ENCODE assay signal across 8 cellular contexts in the genomic region with DNA sequence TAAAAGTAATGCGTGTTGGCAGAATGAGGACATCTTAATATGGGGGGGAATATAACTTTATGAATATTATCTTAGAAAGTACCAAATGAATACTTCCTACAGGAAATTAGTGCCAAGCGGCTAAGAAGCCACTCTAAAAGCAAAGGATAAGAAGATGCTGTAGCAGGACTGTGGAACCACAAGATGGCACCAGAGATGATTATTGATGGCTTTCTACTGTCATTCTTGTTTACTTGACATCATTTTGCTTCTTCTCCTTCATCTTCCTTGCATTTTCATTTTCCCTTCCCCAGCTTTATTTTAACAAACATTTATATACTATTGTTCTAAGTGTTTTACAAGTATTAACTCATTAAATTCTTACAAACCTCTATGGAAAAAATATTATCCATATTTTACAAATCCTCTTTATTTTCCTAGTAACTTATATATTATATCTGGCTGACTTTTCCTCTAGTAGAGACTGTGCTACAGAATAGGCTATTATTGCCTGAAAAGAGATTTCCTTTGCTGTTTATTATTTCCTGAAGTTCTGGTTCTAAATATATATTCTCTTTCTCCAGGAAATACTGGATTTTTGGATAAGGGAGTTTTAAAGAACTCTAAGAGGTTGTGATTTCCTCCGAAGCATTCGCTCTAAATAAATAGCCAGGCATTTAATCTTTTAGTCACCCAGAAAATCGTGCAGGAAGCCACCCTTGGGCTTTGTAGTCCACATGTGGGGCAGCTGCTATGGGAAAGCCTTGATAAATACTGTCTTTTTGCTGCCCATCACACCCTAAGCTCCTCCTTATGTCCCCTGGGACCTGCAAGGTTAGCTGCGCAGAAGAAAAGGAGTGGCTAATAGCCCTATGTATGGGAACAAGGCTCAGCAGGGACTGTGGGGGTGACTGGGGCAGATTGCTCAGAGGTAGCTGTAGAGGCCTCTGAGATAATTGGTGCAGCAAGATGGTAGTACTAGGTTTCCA. TPM values are rescaled to one million over a fixed set of nuclear protein-coding genes. Genes with fewer than 3 reads are reported as not detected.
DNase-seq lines count a peak whose midpoint lies in the region; ATAC-seq and TF ChIP-seq lines count a peak whose summit lies in the region.

No MANE protein-coding gene starts in this region.

- H3K4me1 ChIP-seq in heart right ventricle: peaks cover 0 to 11% (median 0%) of the 10 kb centered on the region in 9 donors
- no peaks in the 10 kb centered on the region for H3K4me1 ChIP-seq in GM23338 (ENCODE audit: insufficient read depth)

- ATAC-seq in heart right ventricle: peak in 2 of 8 donors; percentile 52 to 57
- ATAC-seq in GM23338: peak; percentile 72
- ATAC-seq in stimulated activated naive CD8-positive, alpha-beta T cell treated with anti-CD3 and anti-CD28 coated beads, Interleukin-15, amount 100 ng/mL, for 72 hours: no peak

- H3F3A ChIP-seq in GM23338 (replicated peaks; ENCODE audit: low read depth): no peaks in the 10 kb centered on the region

- no peaks in the 10 kb centered on the region for H3K9me2 ChIP-seq in GM23338 (ENCODE audit: insufficient read depth)

- H3K4me3 ChIP-seq in heart right ventricle: no peak overlapping the region
- H3K4me3 ChIP-seq in GM23338: no peak overlapping the region
- H3K4me3 ChIP-seq in LNCaP clone FGC (ENCODE audit: low read depth, low read length): no peak overlapping the region
- H3K4me3 ChIP-seq in WI38 (ENCODE audit: low read depth, low read length): no peak overlapping the region

- no peaks in the 10 kb centered on the region for H3K79me2 ChIP-seq in GM23338 (replicated peaks; ENCODE audit: insufficient read depth)

- no peak for DNase-seq in heart right ventricle
- DNase-seq in cardiac septum (ENCODE audit: low spot score): no peak
- peak; percentile 73 for DNase-seq in GM23338 (ENCODE audit: low spot score)
- DNase-seq in LNCaP clone FGC (ENCODE audit: low read depth): peak; percentile 4
- peak; percentile 49 for DNase-seq in iPS-NIHi11 (ENCODE audit: low spot score)
- no peak for DNase-seq in stimulated activated naive CD8-positive, alpha-beta T cell treated with anti-CD3 and anti-CD28 coated beads, Interleukin-15, amount 100 ng/mL, for 72 hours
- no peak for DNase-seq in nucleus accumbens (lab: John Stamatoyannopoulos, UW)

- H3K36me3 Mint-ChIP-seq in GM23338 (ENCODE audit: low read depth): no peaks in the 10 kb centered on the region

- peaks cover 4% of the 10 kb centered on the region; the same call in 1 of the 2 replicates for H4K20me1 ChIP-seq in GM23338 (replicated peaks; ENCODE audit: insufficient read depth)

- intact Hi-C loops in heart right ventricle (cut with DNase I): no loop called here
- intact Hi-C loops in cardiac septum (cut with DNase I): no loop called here

- H3K4me3 Mint-ChIP-seq in GM23338: no peak overlapping the region
- H3K4me3 Mint-ChIP-seq in stimulated activated naive CD8-positive, alpha-beta T cell treated with anti-CD3 and anti-CD28 coated beads, Interleukin-15, amount 100 ng/mL, for 72 hours: no peak overlapping the region

- H3K27ac ChIP-seq in heart right ventricle (peak overlapping the region in 2 of 10 donors; percentile 1 to 14), GM23338 (ENCODE audit: low read depth) (no peak overlapping the region)

- H3K4me1 Mint-ChIP-seq in GM23338: no peaks in the 10 kb centered on the region
- peaks cover 29% of the 10 kb centered on the region for H3K4me1 Mint-ChIP-seq in stimulated activated naive CD8-positive, alpha-beta T cell treated with anti-CD3 and anti-CD28 coated beads, Interleukin-15, amount 100 ng/mL, for 72 hours

- H3K36me3 ChIP-seq in heart right ventricle (peaks cover 0 to 7% (median 0%) of the 10 kb centered on the region in 9 donors), GM23338 (ENCODE audit: insufficient read depth) (no peaks in the 10 kb centered on the region)

- H3K27me3 Mint-ChIP-seq in GM23338 (ENCODE audit: insufficient read depth, low read depth, poor library complexity): no peaks in the 10 kb centered on the region
- H3K27me3 Mint-ChIP-seq in stimulated activated naive CD8-positive, alpha-beta T cell treated with anti-CD3 and anti-CD28 coated beads, Interleukin-15, amount 100 ng/mL, for 72 hours: no peaks in the 10 kb centered on the region

- H3K9me3 ChIP-seq in heart right ventricle: no peaks in the 10 kb centered on the region

- H2AFZ ChIP-seq in GM23338: no peak overlapping the region

- H3K27ac Mint-ChIP-seq in GM23338: no peak overlapping the region
- H3K27ac Mint-ChIP-seq in stimulated activated naive CD8-positive, alpha-beta T cell treated with anti-CD3 and anti-CD28 coated beads, Interleukin-15, amount 100 ng/mL, for 72 hours: peak overlapping the region in 1 of 2 donors; percentile 14

- no peaks in the 10 kb centered on the region for H3K27me3 ChIP-seq in heart right ventricle
- no peaks in the 10 kb centered on the region for H3K27me3 ChIP-seq in GM23338 (ENCODE audit: insufficient read depth)

- TF ChIP-seq CTCF in heart right ventricle (IDR thresholded peaks at IDR 0.05): peak in 7 of 9 donors; percentile 30 to 58 (median 44)
- peak; percentile 61 to 68 for TF ChIP-seq CTCF in GM23338 (conservative IDR thresholded peaks at IDR 0.05; ENCODE audit: low read depth in 2 of 2)
- TF ChIP-seq CTCF in LNCaP clone FGC (IDR thresholded peaks at IDR 0.05; ENCODE audit: control insufficient read depth, extremely low read depth, insufficient read depth): peak; percentile 73
- peak; percentile 23; the same call in 1 of the 2 replicates for TF ChIP-seq CTCF in WI38 (IDR thresholded peaks at IDR 0.05; ENCODE audit: low read depth, low read length)

- no peak overlapping the region for H3K4me2 ChIP-seq in GM23338

- no peaks in the 10 kb centered on the region for H3K9me3 Mint-ChIP-seq in GM23338
- peaks cover 0 to 6% of the 10 kb centered on the region in 2 donors for H3K9me3 Mint-ChIP-seq in stimulated activated naive CD8-positive, alpha-beta T cell treated with anti-CD3 and anti-CD28 coated beads, Interleukin-15, amount 100 ng/mL, for 72 hours

- WGBS in heart right ventricle, 2 donors: 42 to 48% methylated on average over 6 of the region's 6 CpGs

TF ChIP-seq in GM23338, 12 proteins besides CTCF, POLR2A, EP300 and RAD21:
- TF ChIP-seq NANOG (IDR thresholded peaks at IDR 0.05; ENCODE audit: borderline replicate concordance) (no peak), JUNB (IDR thresholded peaks at IDR 0.05; ENCODE audit: unreplicated experiment) (no peak), ZNF114 (CRISPR knock-in tag; IDR thresholded peaks at IDR 0.05) (no peak), EZH2phosphoT487 (IDR thresholded peaks at IDR 0.05; ENCODE audit: unreplicated experiment) (no peak)

RNA-seq across cellular contexts. Expression of gene PRG4, which starts 9.2 kb away (rescaled TPM):
- 1 to 10 TPM in 3 of 10 donors, under 1 TPM in 7; 0.07 to 9.8 (median 0.68) TPM for total RNA-seq in heart right ventricle
- under 1 TPM; 0.07 to 0.61 TPM for polyA plus RNA-seq in heart right ventricle
- total RNA-seq in cardiac septum: 0.86 TPM
- total RNA-seq in GM23338 (2014; rRNA removed; shearing (Covaris generic)): 0.07 TPM in 1 of 2 replicates, not detected in the other
- polyA plus RNA-seq in GM23338 (2016; fragmentation: Nextera tagmentation; extraction: Ambion mirVana): 0.11 and 0.12 TPM in 2 replicates

Comparison
In these comparisons a context has a peak if more than half of its experiments do, and no peak if none do; other contexts are left out.
1. DNase-seq: peak in GM23338 (single experiment), LNCaP clone FGC (single experiment) and iPS-NIHi11 (single experiment); none in heart right ventricle (0 of 2), cardiac septum (single experiment), stimulated activated naive CD8-positive, alpha-beta T cell treated with anti-CD3 and anti-CD28 coated beads, Interleukin-15, amount 100 ng/mL, for 72 hours (0 of 2) and nucleus accumbens (0 of 56).
2. CTCF ChIP-seq: peak in every context shown above with its lines; median percentile 73 in LNCaP clone FGC; 64 in GM23338; 44 in heart right ventricle; 23 in WI38.